ENCODE assay signal across 2 cellular contexts in genomic region chr5:164355267-164355830, GRCh38.
TF ChIP-seq lines count a peak whose summit lies in the region.

No MANE protein-coding gene starts in this region.

TF ChIP-seq in SK-N-SH, 30 proteins besides CTCF, POLR2A, EP300 and RAD21 (continued from another document):
- no peak for TF ChIP-seq YY1 (IDR thresholded peaks at IDR 0.05; ENCODE audit: low read depth)
- TF ChIP-seq TAF1 (IDR thresholded peaks at IDR 0.05; ENCODE audit: borderline replicate concordance, low read depth, low read length) = no peak
- peak; percentile 30; the same call in 1 of the 2 replicates for TF ChIP-seq TEAD4 (IDR thresholded peaks at IDR 0.05; ENCODE audit: borderline replicate concordance, insufficient read depth)
- TF ChIP-seq TCF12 (IDR thresholded peaks at IDR 0.05) = peak; percentile 22; the same call in 1 of the 2 replicates
- no peak for TF ChIP-seq FOXM1 (IDR thresholded peaks at IDR 0.05; ENCODE audit: low read depth)
- no peak for TF ChIP-seq FOSL2 (IDR thresholded peaks at IDR 0.05; ENCODE audit: borderline replicate concordance, low read depth)
- peak; percentile 60 for TF ChIP-seq NFIC (IDR thresholded peaks at IDR 0.05; ENCODE audit: borderline replicate concordance)
- TF ChIP-seq JUND (IDR thresholded peaks at IDR 0.05) = 0 out of 2 replicates have a peak, but pooled peaks have one; percentile 14
- no peak for TF ChIP-seq MEF2A (IDR thresholded peaks at IDR 0.05; ENCODE audit: borderline replicate concordance, low read depth)
- peak; percentile 79 for TF ChIP-seq RCOR1 (IDR thresholded peaks at IDR 0.05; ENCODE audit: low read length)
- no peak for TF ChIP-seq SIN3A (IDR thresholded peaks at IDR 0.05; ENCODE audit: borderline replicate concordance, low read depth, low read length)
- TF ChIP-seq CHD2 (IDR thresholded peaks at IDR 0.05; ENCODE audit: low read length, partially characterized antibody) = no peak
- no peak for TF ChIP-seq USF2 (IDR thresholded peaks at IDR 0.05; ENCODE audit: borderline replicate concordance, low read depth, low read length)
- TF ChIP-seq REST (IDR thresholded peaks at IDR 0.05; ENCODE audit: low read depth, low read length) = no peak
- no peak for TF ChIP-seq SMC3 (IDR thresholded peaks at IDR 0.05; ENCODE audit: low read depth, low read length)
- TF ChIP-seq POLR2AphosphoS5 (IDR thresholded peaks at IDR 0.05; ENCODE audit: low read depth, low read length) = no peak
- TF ChIP-seq MAX (IDR thresholded peaks at IDR 0.05; ENCODE audit: low read depth) = no peak
- TF ChIP-seq IRF3 (IDR thresholded peaks at IDR 0.05; ENCODE audit: low read depth, low read length) = no peak
- no peak for TF ChIP-seq RFX5 (IDR thresholded peaks at IDR 0.05; ENCODE audit: low read length)
- TF ChIP-seq PBX3 (IDR thresholded peaks at IDR 0.05) = peak; percentile 62; the same call in 1 of the 2 replicates
- TF ChIP-seq GATA2 (CRISPR knock-in tag; IDR thresholded peaks at IDR 0.05) = peak; percentile 73
- no peak for TF ChIP-seq EZH2phosphoT487 (IDR thresholded peaks at IDR 0.05; ENCODE audit: borderline replicate concordance, low read depth)
- no peak for TF ChIP-seq USF1 (IDR thresholded peaks at IDR 0.05; ENCODE audit: borderline replicate concordance, low read depth)
- TF ChIP-seq ELF1 (IDR thresholded peaks at IDR 0.05) = no peak
- TF ChIP-seq MXI1 (IDR thresholded peaks at IDR 0.05; ENCODE audit: low read depth, low read length) = no peak
- no peak for TF ChIP-seq GABPA (IDR thresholded peaks at IDR 0.05; ENCODE audit: low read depth)
- TF ChIP-seq FOXJ3 (CRISPR knock-in tag; IDR thresholded peaks at IDR 0.05) = no peak

TF ChIP-seq in K562, 482 proteins besides CTCF, POLR2A, EP300 and RAD21 (continued from another document and continues in another):
- TF ChIP-seq E2F8 (IDR thresholded peaks at IDR 0.05; ENCODE audit: low read depth, partially characterized antibody) = peak; percentile 87
- 0 out of 2 replicates have a peak, but pooled peaks have one; percentile 24 for TF ChIP-seq STAT5A (IDR thresholded peaks at IDR 0.05; ENCODE audit: borderline replicate concordance, low read length)
- 0 out of 2 replicates have a peak, but pooled peaks have one; percentile 33 for TF ChIP-seq E2F3 (CRISPR knock-in tag; IDR thresholded peaks at IDR 0.05)
- peak; percentile 81 for TF ChIP-seq SMARCE1 (IDR thresholded peaks at IDR 0.05)
- no peak for TF ChIP-seq NKRF (IDR thresholded peaks at IDR 0.05; ENCODE audit: borderline replicate concordance)
- no peak for TF ChIP-seq NR2F6 (CRISPR knock-in tag; IDR thresholded peaks at IDR 0.05)
- no peak for TF ChIP-seq TRIM28 (IDR thresholded peaks at IDR 0.05)
- no peak for TF ChIP-seq ETV6 (IDR thresholded peaks at IDR 0.05; ENCODE audit: borderline replicate concordance in 1 of 2, low read depth in 2 of 2, low read length in 1 of 2)
- no peak for TF ChIP-seq ETV6 (CRISPR knock-in tag; IDR thresholded peaks at IDR 0.05; ENCODE audit: borderline replicate concordance)
- TF ChIP-seq HMG20B (CRISPR knock-in tag; IDR thresholded peaks at IDR 0.05) = no peak
- TF ChIP-seq ZNF316 (IDR thresholded peaks at IDR 0.05) = no peak
- no peak for TF ChIP-seq ZNF717 (CRISPR knock-in tag; IDR thresholded peaks at IDR 0.05)
- peak; percentile 65; the same call in 1 of the 2 replicates for TF ChIP-seq ZNF512 (tag; IDR thresholded peaks at IDR 0.05)
- TF ChIP-seq PHTF2 (CRISPR knock-in tag; IDR thresholded peaks at IDR 0.05) = no peak
- peak in 1 of 2 experiments; percentile 25; a peak in 1 of 4 replicates for TF ChIP-seq TBL1XR1 (IDR thresholded peaks at IDR 0.05; ENCODE audit: low read length in 2 of 2)
- TF ChIP-seq TFAM (CRISPR knock-in tag; conservative IDR thresholded peaks at IDR 0.05) = no peak
- TF ChIP-seq ERF (CRISPR knock-in tag; IDR thresholded peaks at IDR 0.05) = no peak
- peak; percentile 39; the same call in 1 of the 2 replicates for TF ChIP-seq FOXJ2 (tag; IDR thresholded peaks at IDR 0.05)
- TF ChIP-seq SMARCC2 (IDR thresholded peaks at IDR 0.05; ENCODE audit: low read depth) = peak; percentile 67; the same call in 1 of the 2 replicates
- TF ChIP-seq NFIX (CRISPR knock-in tag; IDR thresholded peaks at IDR 0.05; ENCODE audit: low read depth) = peak; percentile 28; the same call in 1 of the 2 replicates
- TF ChIP-seq NR2C1 (IDR thresholded peaks at IDR 0.05) = no peak
- TF ChIP-seq NR2C1 (tag; IDR thresholded peaks at IDR 0.05) = 0 out of 2 replicates have a peak, but pooled peaks have one; percentile 16
- TF ChIP-seq PML (IDR thresholded peaks at IDR 0.05; ENCODE audit: low read length) = no peak
- no peak for TF ChIP-seq PBX2 (CRISPR knock-in tag; IDR thresholded peaks at IDR 0.05; ENCODE audit: low read depth)
- peak; percentile 97 for TF ChIP-seq PBX2 (tag; conservative IDR thresholded peaks at IDR 0.05; ENCODE audit: low read depth)
- TF ChIP-seq MTA3 (IDR thresholded peaks at IDR 0.05; ENCODE audit: borderline replicate concordance) = peak; percentile 46; the same call in 1 of the 2 replicates
- TF ChIP-seq CXXC5 (CRISPR knock-in tag; IDR thresholded peaks at IDR 0.05) = peak; percentile 30; the same call in 1 of the 2 replicates
- TF ChIP-seq MXI1 (IDR thresholded peaks at IDR 0.05; ENCODE audit: low read depth, low read length) = no peak
- TF ChIP-seq SOX6 (IDR thresholded peaks at IDR 0.05) = peak; percentile 64; the same call in 1 of the 2 replicates
- TF ChIP-seq GATA2 (CRISPR knock-in tag; IDR thresholded peaks at IDR 0.05) = no peak
- no peak for TF ChIP-seq MED1 (CRISPR knock-in tag; IDR thresholded peaks at IDR 0.05; ENCODE audit: borderline replicate concordance)
- no peak for TF ChIP-seq ZNF561 (CRISPR knock-in tag; conservative IDR thresholded peaks at IDR 0.05)
- 0 out of 2 replicates have a peak, but pooled peaks have one; percentile 51 for TF ChIP-seq ARID3A (IDR thresholded peaks at IDR 0.05; ENCODE audit: borderline replicate concordance, low read depth, low read length)
- no peak for TF ChIP-seq TAF9B (IDR thresholded peaks at IDR 0.05; ENCODE audit: partially characterized antibody)
- TF ChIP-seq HDAC1 (IDR thresholded peaks at IDR 0.05) = 0 out of 4 replicates have a peak, but pooled peaks of 1 of the 2 experiments have one; percentile 30
- no peak for TF ChIP-seq STAT5B (CRISPR knock-in tag; IDR thresholded peaks at IDR 0.05)
- no peak for TF ChIP-seq POLR2AphosphoS5 (IDR thresholded peaks at IDR 0.05; ENCODE audit: control insufficient read depth, insufficient read depth, low read depth, low read length)
- TF ChIP-seq NFE2 (IDR thresholded peaks at IDR 0.05; ENCODE audit: low read depth) = peak; percentile 37
- peak; percentile 30 for TF ChIP-seq ADNP (tag; IDR thresholded peaks at IDR 0.05)
- no peak for TF ChIP-seq RBM34 (IDR thresholded peaks at IDR 0.05; ENCODE audit: borderline replicate concordance, insufficient read depth, low read length)
- TF ChIP-seq NFIC (IDR thresholded peaks at IDR 0.05) = peak; percentile 95
- TF ChIP-seq MEIS2 (IDR thresholded peaks at IDR 0.05; ENCODE audit: partially characterized antibody) = peak; percentile 99
- TF ChIP-seq TEAD1 (CRISPR knock-in tag; IDR thresholded peaks at IDR 0.05) = no peak
- no peak for TF ChIP-seq ZNF740 (CRISPR knock-in tag; IDR thresholded peaks at IDR 0.05)
- TF ChIP-seq ZNF740 (tag; IDR thresholded peaks at IDR 0.05) = no peak
- TF ChIP-seq JUND (IDR thresholded peaks at IDR 0.05; ENCODE audit: borderline replicate concordance, low read depth, low read length) = peak; percentile 37; the same call in 1 of the 2 replicates
- no peak; the same call in 2 of the 3 replicates for TF ChIP-seq JUND (tag; IDR thresholded peaks at IDR 0.05; ENCODE audit: borderline replicate concordance, low read depth, low read length)
- no peak for TF ChIP-seq BRD4 (IDR thresholded peaks at IDR 0.05)
- TF ChIP-seq SMARCA4 (IDR thresholded peaks at IDR 0.05) = peak; percentile 72
- TF ChIP-seq ZNF408 (CRISPR knock-in tag; IDR thresholded peaks at IDR 0.05; ENCODE audit: low read depth) = no peak
- no peak for TF ChIP-seq XRCC5 (IDR thresholded peaks at IDR 0.05; ENCODE audit: low read depth, low read length)
- no peak for TF ChIP-seq SIX5 (IDR thresholded peaks at IDR 0.05; ENCODE audit: borderline replicate concordance in 1 of 2, insufficient read depth in 1 of 2, low read depth in 1 of 2, low read length in 2 of 2)
